23 cellular contexts compared by ENCODE assay signal in the genomic region with DNA sequence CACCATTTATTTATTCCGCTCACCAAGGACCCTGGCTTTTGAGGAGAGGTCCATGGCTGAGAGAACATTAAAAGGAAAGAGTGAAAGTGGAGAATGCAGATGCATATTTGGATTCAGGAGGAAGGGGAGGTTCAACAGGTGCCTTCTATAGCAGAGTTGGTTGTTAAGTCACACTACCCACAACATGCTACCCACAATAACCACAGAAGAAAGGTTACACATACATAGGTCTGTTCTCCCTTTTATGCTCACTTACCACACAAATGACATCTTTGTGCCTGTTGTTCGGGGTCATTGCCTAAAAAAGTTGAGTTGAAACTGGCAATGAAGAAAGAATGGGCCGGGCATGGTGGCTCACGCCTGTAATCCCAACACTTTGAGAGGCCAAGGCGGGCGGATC.
"Had no signal": no experiment of that assay in that cellular context is flagged by ENCODE, and none has a peak within 500 bp of the region (broad histone marks: within the 10 kb centered on the region; RNA-seq: fewer than 3 reads in every experiment).

No MANE protein-coding gene starts in this region.

- H3K36me3 Mint-ChIP-seq: activated naive CD4-positive, alpha-beta T cell treated with anti-CD3 and anti-CD28 coated beads, Interleukin-2, amount 50 U/mL, for 24 hours; natural killer cell had no signal

- H3K4me3 Mint-ChIP-seq: activated naive CD4-positive, alpha-beta T cell treated with anti-CD3 and anti-CD28 coated beads, Interleukin-2, amount 50 U/mL, for 24 hours; activated T-helper 1 cell treated with anti-CD3 and anti-CD28 coated beads, Interleukin-12 subunit alpha, Interleukin-12 subunit beta, Interleukin-2, Interleukin-4 antibody, amounts not matched to agents 30 ng/mL and 10 ng/mL and 1 ng/mL, durations not matched to agents 14 hours and 24 hours and 36 hours; endodermal cell; natural killer cell; T-helper 1 cell treated with Interleukin-12 subunit alpha and Interleukin-12 subunit beta and Interleukin-4 antibody, amounts not matched to agents 30 μg/mL and 1 μg/mL, for 36 hours; WTC11 had no signal

- H3K4me1 ChIP-seq: esophagus squamous epithelium, gastroesophageal sphincter, left ventricle myocardium inferior, sigmoid colon, upper lobe of right lung had no signal

- H3K9me3 Mint-ChIP-seq: activated naive CD4-positive, alpha-beta T cell treated with anti-CD3 and anti-CD28 coated beads, Interleukin-2, amount 50 U/mL, for 24 hours; activated T-helper 1 cell treated with anti-CD3 and anti-CD28 coated beads, Interleukin-12 subunit alpha, Interleukin-12 subunit beta, Interleukin-2, Interleukin-4 antibody, amounts not matched to agents 30 ng/mL and 10 ng/mL and 1 ng/mL, durations not matched to agents 14 hours and 24 hours and 36 hours; endodermal cell; natural killer cell; T-helper 1 cell treated with Interleukin-12 subunit alpha and Interleukin-12 subunit beta and Interleukin-4 antibody, amounts not matched to agents 30 μg/mL and 1 μg/mL, for 36 hours; WTC11 had no signal

- H3K27me3 Mint-ChIP-seq: activated naive CD4-positive, alpha-beta T cell treated with anti-CD3 and anti-CD28 coated beads, Interleukin-2, amount 50 U/mL, for 24 hours had no signal

- ATAC-seq: gastroesophageal sphincter, natural killer cell, upper lobe of right lung, WTC11 had no signal

- H3K27ac Mint-ChIP-seq: activated naive CD4-positive, alpha-beta T cell treated with anti-CD3 and anti-CD28 coated beads, Interleukin-2, amount 50 U/mL, for 24 hours; activated T-helper 1 cell treated with anti-CD3 and anti-CD28 coated beads, Interleukin-12 subunit alpha, Interleukin-12 subunit beta, Interleukin-2, Interleukin-4 antibody, amounts not matched to agents 30 ng/mL and 10 ng/mL and 1 ng/mL, durations not matched to agents 14 hours and 24 hours and 36 hours; endodermal cell; natural killer cell; T-helper 1 cell treated with Interleukin-12 subunit alpha and Interleukin-12 subunit beta and Interleukin-4 antibody, amounts not matched to agents 30 μg/mL and 1 μg/mL, for 36 hours; WTC11 had no signal

- H3K27ac ChIP-seq: coronary artery, esophagus squamous epithelium, gastroesophageal sphincter, left ventricle myocardium inferior, sigmoid colon, upper lobe of right lung had no signal

- DNase-seq: activated CD4-positive, alpha-beta T cell treated with anti-CD3 and anti-CD28 coated beads, Interleukin-2, amount 50 U/mL, for 48 hours; activated gamma-delta T cell; cerebellar nuclear complex; endodermal cell; esophagus squamous epithelium; head of caudate nucleus; hypothalamus; left ventricle myocardium inferior; midbrain; natural killer cell; retina; sigmoid colon; stimulated activated CD4-positive, alpha-beta T cell treated with anti-CD3 and anti-CD28 coated beads, Interleukin-2, amount 100 ng/mL, for 48 hours; stimulated activated CD8-positive, alpha-beta memory T cell treated with anti-CD3 and anti-CD28 coated beads, Interleukin-4, amount 100 ng/mL, for 48 hours; stimulated activated naive CD4-positive, alpha-beta T cell; T1000; upper lobe of right lung had no signal

- H3K4me3 ChIP-seq: coronary artery, esophagus squamous epithelium, gastroesophageal sphincter, left ventricle myocardium inferior, sigmoid colon, upper lobe of right lung had no signal

- H3K36me3 ChIP-seq: esophagus squamous epithelium, gastroesophageal sphincter, left ventricle myocardium inferior, sigmoid colon, upper lobe of right lung had no signal

- H3K4me1 Mint-ChIP-seq: activated naive CD4-positive, alpha-beta T cell treated with anti-CD3 and anti-CD28 coated beads, Interleukin-2, amount 50 U/mL, for 24 hours had no signal

- H3K9me3 ChIP-seq: esophagus squamous epithelium, gastroesophageal sphincter, left ventricle myocardium inferior, sigmoid colon, upper lobe of right lung had no signal
